In the genomic region with DNA sequence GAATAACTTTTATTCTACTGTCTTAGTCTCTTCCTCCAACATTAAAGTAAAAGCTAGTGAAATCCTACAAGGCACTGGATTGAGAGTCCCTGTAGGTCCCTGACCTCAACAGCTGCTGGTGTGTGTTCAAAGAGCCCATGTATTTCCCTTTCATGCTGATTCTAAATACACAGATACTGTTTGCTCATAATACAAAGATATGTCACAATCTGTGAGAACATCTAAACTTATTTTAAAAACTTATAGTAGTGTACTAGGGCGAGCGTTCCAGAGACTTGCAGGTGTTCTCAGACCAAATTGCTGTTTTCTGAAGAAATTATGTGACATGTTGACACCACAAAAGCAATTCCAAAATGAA, we compare ENCODE assay signal across 26 cellular contexts.
A peak's percentile ranks its signal among the peaks of the same experiment; 100 is the strongest.
DNase-seq lines count a peak whose midpoint lies in the region; ATAC-seq and TF ChIP-seq lines count a peak whose summit lies in the region.
"Had no signal": no experiment of that assay in that cellular context is flagged by ENCODE, and none has a peak within 500 bp of the region (broad histone marks: within the 10 kb centered on the region; RNA-seq: fewer than 3 reads in every experiment).

No MANE protein-coding gene starts in this region.

- ATAC-seq in IMR-90 (ENCODE audit: low read depth): no peak
- ATAC-seq in RWPE2 (ENCODE audit: low read depth): no peak
- ATAC-seq in GM19463 (IDR thresholded peaks at IDR 0.05; ENCODE audit: unreplicated experiment): no peak

- intact Hi-C loops in IMR-90 (cut with micrococcal nuclease): no loop called here

- no peak overlapping the region for H2AK9ac ChIP-seq in IMR-90 (replicated peaks; ENCODE audit: low read depth, low read length, poor library complexity)

- TF ChIP-seq CTCF in IMR-90 (conservative IDR thresholded peaks at IDR 0.05; ENCODE audit: low read depth, low read length) (no peak), RWPE2 (IDR thresholded peaks at IDR 0.05; ENCODE audit: poor library complexity, severe bottlenecking) (no peak), hepatocyte (IDR thresholded peaks at IDR 0.05; ENCODE audit: poor library complexity) (no peak), progenitor cell of endocrine pancreas (IDR thresholded peaks at IDR 0.05; ENCODE audit: unreplicated experiment) (no peak)

- CTCF ChIA-PET in IMR-90 (lab: Yijun Ruan, JAX): no interaction called here

- H3K9me3 Mint-ChIP-seq in progenitor cell of endocrine pancreas (ENCODE audit: low read depth) (no peaks in the 10 kb centered on the region), immature natural killer cell (no peaks in the 10 kb centered on the region)
- H3K9me3 Mint-ChIP-seq: CD8-positive, alpha-beta memory T cell; H9; HFFc6 had no signal

- no peak overlapping the region for H3K23ac ChIP-seq in IMR-90 (ENCODE audit: low read depth, low read length)

- H3K79me2 ChIP-seq in hepatocyte: no peaks in the 10 kb centered on the region

- no peak overlapping the region for H2BK15ac ChIP-seq in IMR-90 (ENCODE audit: low read depth, low read length)

- POLR2A ChIA-PET in IMR-90 (lab: Charles Lee; ENCODE audit: unreplicated experiment): no interaction called here

- TF ChIP-seq POLR2A in IMR-90 (IDR thresholded peaks at IDR 0.05; ENCODE audit: low read depth, low read length): no peak

- no peak overlapping the region for H4K8ac ChIP-seq in IMR-90 (ENCODE audit: low read depth in 2 of 2, low read length in 2 of 2)

- TF ChIP-seq RAD21 in IMR-90 (IDR thresholded peaks at IDR 0.05; ENCODE audit: low read length): no peak

- no peak overlapping the region for H3K56ac ChIP-seq in IMR-90 (ENCODE audit: extremely low read depth, insufficient read depth, low read length)

- H3K9me3 ChIP-seq in IMR-90 (ENCODE audit: control insufficient read depth, insufficient read depth, low read length): no peaks in the 10 kb centered on the region
- no peaks in the 10 kb centered on the region for H3K9me3 ChIP-seq in RWPE2 (ENCODE audit: severe bottlenecking)
- no peaks in the 10 kb centered on the region for H3K9me3 ChIP-seq in hepatocyte (ENCODE audit: low read depth)
- H3K9me3 ChIP-seq: MG63, Peyer's patch, SJCRH30 had no signal

- no peaks in the 10 kb centered on the region for H3K36me3 Mint-ChIP-seq in progenitor cell of endocrine pancreas (ENCODE audit: insufficient read depth)
- H3K36me3 Mint-ChIP-seq in immature natural killer cell: no peaks in the 10 kb centered on the region
- H3K36me3 Mint-ChIP-seq: CD8-positive, alpha-beta memory T cell had no signal

- peak overlapping the region; percentile 92 for H3K27ac Mint-ChIP-seq in progenitor cell of endocrine pancreas
- H3K27ac Mint-ChIP-seq in immature natural killer cell: no peak overlapping the region
- H3K27ac Mint-ChIP-seq: CD8-positive, alpha-beta memory T cell; H9; HFFc6 had no signal

- no peak overlapping the region for H3K27ac ChIP-seq in IMR-90 (ENCODE audit: insufficient read depth, low read length)
- H3K27ac ChIP-seq in RWPE2 (ENCODE audit: poor library complexity, severe bottlenecking): peak overlapping the region; percentile 44
- peak overlapping the region; percentile 88 for H3K27ac ChIP-seq in hepatocyte
- H3K27ac ChIP-seq: C4-2B, GM23248, Peyer's patch, SJCRH30 had no signal

- H3K79me1 ChIP-seq in IMR-90 (ENCODE audit: low read depth in 1 of 2, low read length in 2 of 2): no peaks in the 10 kb centered on the region

- no peak overlapping the region for H3K14ac ChIP-seq in IMR-90 (replicated peaks; ENCODE audit: low read depth, low read length)

- H3K27me3 Mint-ChIP-seq in progenitor cell of endocrine pancreas (no peaks in the 10 kb centered on the region), immature natural killer cell (ENCODE audit: low read depth in 3 of 3) (peaks cover 2 to 3% (median 3%) of the 10 kb centered on the region in 3 donors)

- no peak overlapping the region for H2BK120ac ChIP-seq in IMR-90 (ENCODE audit: low read depth, low read length)

- H3K4me3 ChIP-seq in IMR-90 (ENCODE audit: insufficient read depth, low read depth, low read length): no peak overlapping the region
- no peak overlapping the region for H3K4me3 ChIP-seq in RWPE2 (ENCODE audit: severe bottlenecking)
- H3K4me3 ChIP-seq in hepatocyte: no peak overlapping the region
- H3K4me3 ChIP-seq: GM23248, MG63, Peyer's patch, SJCRH30 had no signal

- no peaks in the 10 kb centered on the region for H3K36me3 ChIP-seq in IMR-90 (ENCODE audit: control insufficient read depth, insufficient read depth, low read length)
- no peaks in the 10 kb centered on the region for H3K36me3 ChIP-seq in RWPE2 (ENCODE audit: low read depth)
- no peaks in the 10 kb centered on the region for H3K36me3 ChIP-seq in hepatocyte (replicated peaks; ENCODE audit: insufficient read depth, low read depth)
- H3K36me3 ChIP-seq: MG63, Peyer's patch, SJCRH30 had no signal

- no peak overlapping the region for H3K9ac ChIP-seq in IMR-90 (ENCODE audit: low read depth, low read length)
- H3K9ac ChIP-seq: GM23248 had no signal

- no peak overlapping the region for H2AK5ac ChIP-seq in IMR-90 (ENCODE audit: low read depth, low read length)

- H3K27me3 ChIP-seq in IMR-90 (ENCODE audit: control insufficient read depth, insufficient read depth, low read length) (no peaks in the 10 kb centered on the region), RWPE2 (ENCODE audit: insufficient read depth, poor library complexity, severe bottlenecking) (no peaks in the 10 kb centered on the region), hepatocyte (no peaks in the 10 kb centered on the region)
- H3K27me3 ChIP-seq: Peyer's patch, SJCRH30 had no signal

- H2AFZ ChIP-seq in IMR-90 (replicated peaks; ENCODE audit: low read length, poor library complexity): no peak overlapping the region
- no peak overlapping the region for H2AFZ ChIP-seq in hepatocyte
- H2AFZ ChIP-seq: GM23248 had no signal

- in situ Hi-C loops in IMR-90 (cut with MboI; ENCODE audit: low sequenced_read_pairs): no loop called here

- peaks cover 2% of the 10 kb centered on the region for H3K4me1 ChIP-seq in IMR-90 (ENCODE audit: control insufficient read depth, insufficient read depth, low read length)
- peaks cover 13% of the 10 kb centered on the region for H3K4me1 ChIP-seq in RWPE2 (ENCODE audit: insufficient read depth, poor library complexity, severe bottlenecking)
- H3K4me1 ChIP-seq in hepatocyte (ENCODE audit: insufficient read depth): peaks cover 5% of the 10 kb centered on the region
- H3K4me1 ChIP-seq: Peyer's patch, SJCRH30 had no signal

- dilution Hi-C loops in IMR-90 (cut with HindIII; ENCODE audit: low sequenced_read_pairs, unreplicated experiment): no loop called here

- no peak overlapping the region for H4K5ac ChIP-seq in IMR-90 (ENCODE audit: low read depth, low read length)

- DNase-seq in IMR-90: peak; percentile 2
- DNase-seq in RWPE2 (ENCODE audit: low spot score): no peak
- DNase-seq in hepatocyte (ENCODE audit: low spot score): no peak
- DNase-seq in progenitor cell of endocrine pancreas (ENCODE audit: low spot score, unreplicated experiment): no peak
- no peak for DNase-seq in cerebellum (ENCODE audit: low spot score)
- no peak for DNase-seq in immature natural killer cell
- DNase-seq: Calu3; CD8-positive, alpha-beta memory T cell; DMS153; EL; GF-D8; GM23248; H9; HFFc6; Karpas-422; MG63; NCI-H1417; NCI-H1694 treated with DMSO at 0.1 percent for 48 hours; NCI-H2081 treated with DMSO at 0.1 percent for 48 hours; NCI-H2171 treated with DMSO at 0.1 percent for 48 hours; NCI-H524 treated with DMSO at 0.1 percent for 48 hours; NCI-H82; Peyer's patch had no signal

- H3K9me2 ChIP-seq in hepatocyte (replicated peaks; ENCODE audit: insufficient read depth): no peaks in the 10 kb centered on the region

- BruUV-seq in IMR-90 (replicated peaks; lab: Mats Ljungman, UMichigan): no TSS peak

- no peak overlapping the region for H3K4me2 ChIP-seq in IMR-90 (ENCODE audit: low read depth, low read length)
- no peak overlapping the region for H3K4me2 ChIP-seq in hepatocyte

- no peak overlapping the region for H2BK5ac ChIP-seq in IMR-90 (ENCODE audit: low read depth, low read length, poor library complexity, severe bottlenecking)

- H4K20me1 ChIP-seq in IMR-90 (ENCODE audit: insufficient read depth, low read length) (no peaks in the 10 kb centered on the region), hepatocyte (ENCODE audit: insufficient read depth, poor library complexity, severe bottlenecking) (no peaks in the 10 kb centered on the region)

- no peak overlapping the region for H4K91ac ChIP-seq in IMR-90 (ENCODE audit: insufficient read depth, low read depth, low read length)

- no peak overlapping the region for H3K18ac ChIP-seq in IMR-90 (ENCODE audit: low read depth, low read length)

- peaks cover 6% of the 10 kb centered on the region; the same call in 1 of the 2 replicates for H3K9me1 ChIP-seq in IMR-90 (ENCODE audit: insufficient read depth, low read length)

- H3K4me3 Mint-ChIP-seq in progenitor cell of endocrine pancreas (ENCODE audit: low read depth) (no peak overlapping the region), immature natural killer cell (no peak overlapping the region)
- H3K4me3 Mint-ChIP-seq: CD8-positive, alpha-beta memory T cell; H9; HFFc6 had no signal

- no peak overlapping the region for H3K4ac ChIP-seq in IMR-90 (ENCODE audit: low read depth, low read length)

- no peak overlapping the region for H2BK20ac ChIP-seq in IMR-90 (ENCODE audit: low read depth, low read length)

- no CpG with 5 or more reads among the region's 2 CpGs for WGBS in IMR-90 (ENCODE audit: extremely low coverage in 2 of 2, insufficient read length in 1 of 2), 2 experiments
- WGBS in hepatocyte (ENCODE audit: low lambda C conversion rate, missing lambda C conversion rate): 69% methylated on average over 2 of the region's 2 CpGs

- H3K4me1 Mint-ChIP-seq in progenitor cell of endocrine pancreas (ENCODE audit: low read depth) (peaks cover 41% of the 10 kb centered on the region), immature natural killer cell (peaks cover 3 to 8% of the 10 kb centered on the region in 2 donors)

TF ChIP-seq in IMR-90, 13 proteins besides CTCF, POLR2A, EP300 and RAD21 (continues in another document):
- no peak for TF ChIP-seq CHD1 (IDR thresholded peaks at IDR 0.05; ENCODE audit: low read depth, low read length)
- TF ChIP-seq RCOR1 (IDR thresholded peaks at IDR 0.05; ENCODE audit: insufficient replicate concordance, low read length): no peak
- TF ChIP-seq MAZ (IDR thresholded peaks at IDR 0.05; ENCODE audit: borderline replicate concordance, low read depth, low read length): no peak
- no peak for TF ChIP-seq CEBPB (IDR thresholded peaks at IDR 0.05; ENCODE audit: low read depth, low read length)
- no peak for TF ChIP-seq BHLHE40 (IDR thresholded peaks at IDR 0.05; ENCODE audit: low read depth, low read length)
- TF ChIP-seq, protein P1, sequence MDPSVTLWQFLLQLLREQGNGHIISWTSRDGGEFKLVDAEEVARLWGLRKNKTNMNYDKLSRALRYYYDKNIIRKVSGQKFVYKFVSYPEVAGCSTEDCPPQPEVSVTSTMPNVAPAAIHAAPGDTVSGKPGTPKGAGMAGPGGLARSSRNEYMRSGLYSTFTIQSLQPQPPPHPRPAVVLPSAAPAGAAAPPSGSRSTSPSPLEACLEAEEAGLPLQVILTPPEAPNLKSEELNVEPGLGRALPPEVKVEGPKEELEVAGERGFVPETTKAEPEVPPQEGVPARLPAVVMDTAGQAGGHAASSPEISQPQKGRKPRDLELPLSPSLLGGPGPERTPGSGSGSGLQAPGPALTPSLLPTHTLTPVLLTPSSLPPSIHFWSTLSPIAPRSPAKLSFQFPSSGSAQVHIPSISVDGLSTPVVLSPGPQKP (IDR thresholded peaks at IDR 0.05; ENCODE audit: borderline replicate concordance, low read depth, low read length): no peak
